ENCODE assay signal across 22 cellular contexts in genomic region chr20:63147532-63147931, GRCh38.
DNase-seq lines count a peak whose midpoint lies in the region; ATAC-seq, FAIRE-seq and TF ChIP-seq lines count a peak whose summit lies in the region.
"Had no signal": no experiment of that assay in that cellular context is flagged by ENCODE, and none has a peak within 500 bp of the region (broad histone marks: within the 10 kb centered on the region; RNA-seq: fewer than 3 reads in every experiment).

No MANE protein-coding gene starts in this region.

- H3K9me3 ChIP-seq in K562 (replicated peaks; ENCODE audit: control insufficient read depth, insufficient read depth, low read depth, low read length) = peaks cover 7% of the 10 kb centered on the region

- H3K9me1 ChIP-seq in K562 (ENCODE audit: control insufficient read depth, insufficient read depth, low read length) = no peaks in the 10 kb centered on the region

- POLR2A ChIA-PET in K562 (lab: Yijun Ruan, JAX) = no interaction called here

- CTCF ChIA-PET in K562 (lab: Yijun Ruan, JAX; ENCODE audit: low intra/inter-chr PET ratio) = no interaction called here

- peaks cover 13 to 34% of the 10 kb centered on the region in 2 experiments; a peak in 3 of 5 replicates for H3K27me3 ChIP-seq in K562 (ENCODE audit: control insufficient read depth in 2 of 2, insufficient read depth in 2 of 2, low read length in 2 of 2)

- no peak for TF ChIP-seq EP300 in K562 (IDR thresholded peaks at IDR 0.05; ENCODE audit: low read length)

- no peak overlapping the region for H3K27ac ChIP-seq in K562 (ENCODE audit: extremely low read depth, low read depth, low read length)
- H3K27ac ChIP-seq: 22Rv1, HL-60 had no signal

- DNase-seq in NCI-H2171 treated with DMSO at 0.1 percent for 48 hours (lab: John Stamatoyannopoulos, UW) (peak; percentile 9), NCI-H2171 (lab: John Stamatoyannopoulos, UW) (no peak), OCI-M1 (lab: John Stamatoyannopoulos, UW) (peak; percentile 4), K562 (ENCODE audit: extremely low read depth in 1 of 4, low spot score in 3 of 4) (no peak), DMS 273 treated with DMSO at 0.1 percent for 48 hours (lab: John Stamatoyannopoulos, UW) (no peak), NCI-H82 treated with DMSO at 0.1 percent for 48 hours (lab: John Stamatoyannopoulos, UW; ENCODE audit: unreplicated experiment) (no peak)
- DNase-seq: Calu3; CD8-positive, alpha-beta T cell; DMS53; DND-41; EL; H7; IMR-90; Karpas-422; KBM-7 had no signal

- no TSS peak for BruUV-seq in K562 (replicated peaks; lab: Mats Ljungman, UMichigan)

- no peak for FAIRE-seq in K562 (lab: Jason Lieb, UNC)
- FAIRE-seq: GM12891, GM19239 had no signal

- no peaks in the 10 kb centered on the region for H3K36me3 ChIP-seq in K562 (ENCODE audit: control insufficient read depth, insufficient read depth, low read length)

- H3K4me3 ChIP-seq in K562 = no peak overlapping the region
- H3K4me3 ChIP-seq: GM23338 had no signal

- peaks cover 0 to 10% of the 10 kb centered on the region in 2 experiments; a peak in 2 of 5 replicates for H3K4me1 ChIP-seq in K562 (replicated peaks in 1 of 2; ENCODE audit: control insufficient read depth in 2 of 2, insufficient read depth in 2 of 2, low read length in 2 of 2)

- H3K79me2 ChIP-seq in K562 (ENCODE audit: control insufficient read depth, insufficient read depth, low read length) = no peaks in the 10 kb centered on the region

- H4K20me1 ChIP-seq in K562 (replicated peaks; ENCODE audit: control insufficient read depth, insufficient read depth, low read length) = peaks cover 5% of the 10 kb centered on the region; the same call in 1 of the 2 replicates
- H4K20me1 ChIP-seq: BLaER1 treated with 17β-estradiol and CSF1 and Interleukin-3, amounts not matched to agents 10 nM and 100 nM had no signal

- H3K4me2 ChIP-seq in K562 (ENCODE audit: insufficient read depth, low read length) = no peak overlapping the region
- H3K4me2 ChIP-seq: GM23338 had no signal

- H2AFZ ChIP-seq in K562 (ENCODE audit: low read depth, low read length) = no peak overlapping the region
- H2AFZ ChIP-seq: GM23338 had no signal

- WGBS in K562 (ENCODE audit: insufficient coverage, low coverage, missing lambda C conversion rate) = 0% methylated on average over 2 of the region's 2 CpGs

- intact Hi-C loops in K562 (cut with micrococcal nuclease) = no loop called here

- no peak overlapping the region for H3K9ac ChIP-seq in K562 (ENCODE audit: insufficient read depth in 1 of 2, low read depth in 2 of 2, low read length in 2 of 2)

- no peak for ATAC-seq in K562
- no peak for ATAC-seq in HG02623 (IDR thresholded peaks at IDR 0.05; ENCODE audit: unreplicated experiment)
- ATAC-seq: CD8-positive, alpha-beta T cell; GM23338 had no signal

- no peak for TF ChIP-seq CTCF in K562 (IDR thresholded peaks at IDR 0.05 in 2 of 3, conservative IDR thresholded peaks at IDR 0.05 in 1 of 3; ENCODE audit: insufficient read depth in 2 of 3, low read depth in 1 of 3, low read length in 3 of 3)

- no peak for TF ChIP-seq POLR2A in K562 (conservative IDR thresholded peaks at IDR 0.05)

- in situ Hi-C loops in K562 (cut with MboI) = no loop called here

- no peak for TF ChIP-seq RAD21 in K562 (CRISPR knock-in tag; conservative IDR thresholded peaks at IDR 0.05 in 1 of 2, IDR thresholded peaks at IDR 0.05 in 1 of 2)

TF ChIP-seq in K562, 482 proteins besides CTCF, POLR2A, EP300 and RAD21 (continues in another document):
- TF ChIP-seq ZFP91 (CRISPR knock-in tag; IDR thresholded peaks at IDR 0.05) (no peak), PTBP1 (IDR thresholded peaks at IDR 0.05; ENCODE audit: low read depth, low read length) (no peak), ZNF695 (CRISPR knock-in tag; IDR thresholded peaks at IDR 0.05) (no peak), STAT5B (CRISPR knock-in tag; IDR thresholded peaks at IDR 0.05) (no peak), ZNF407 (IDR thresholded peaks at IDR 0.05; ENCODE audit: low read depth) (peak; percentile 75; the same call in 1 of the 2 replicates), ELK1 (CRISPR knock-in tag; IDR thresholded peaks at IDR 0.05) (no peak), CCAR2 (IDR thresholded peaks at IDR 0.05; ENCODE audit: low read depth, low read length) (no peak), ZNF77 (CRISPR knock-in tag; IDR thresholded peaks at IDR 0.05) (no peak), TARDBP (IDR thresholded peaks at IDR 0.05) (no peak)

Comparison
In these comparisons a context has a peak if more than half of its experiments do, and no peak if none do; other contexts are left out.
1. DNase-seq: peak in NCI-H2171 treated with DMSO at 0.1 percent for 48 hours (single experiment) and OCI-M1 (single experiment); none in NCI-H2171 (single experiment), K562 (0 of 4), DMS 273 treated with DMSO at 0.1 percent for 48 hours (single experiment) and NCI-H82 treated with DMSO at 0.1 percent for 48 hours (single experiment).